In the genomic region with DNA sequence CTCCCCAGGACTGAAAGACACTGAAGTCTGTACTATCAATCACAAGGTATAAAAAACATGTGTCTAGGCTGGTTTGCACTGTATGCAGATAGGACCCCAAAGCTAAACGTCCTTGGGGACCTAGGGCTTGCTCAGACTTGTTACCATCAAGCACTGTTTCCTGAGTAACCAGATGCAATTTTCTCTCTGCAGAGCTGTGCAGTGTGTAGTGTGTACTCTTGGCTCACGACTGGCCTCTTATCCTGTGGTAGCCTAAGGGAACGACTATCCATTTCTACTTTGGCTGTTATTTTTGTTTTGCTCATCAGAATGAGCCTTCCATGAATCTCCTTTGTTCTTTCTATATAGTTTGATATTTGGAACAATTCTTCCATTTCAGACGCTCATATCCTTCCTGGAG, we compare ENCODE assay signal across 19 cellular contexts.
A peak's percentile ranks its signal among the peaks of the same experiment; 100 is the strongest.
DNase-seq lines count a peak whose midpoint lies in the region; ATAC-seq, FAIRE-seq and TF ChIP-seq lines count a peak whose summit lies in the region.
"Had no signal": no experiment of that assay in that cellular context is flagged by ENCODE, and none has a peak within 500 bp of the region (broad histone marks: within the 10 kb centered on the region; RNA-seq: fewer than 3 reads in every experiment).

No MANE protein-coding gene starts in this region.

- peak overlapping the region; percentile 15 for H3K9ac ChIP-seq in Loucy (ENCODE audit: low read depth, low read length, poor library complexity, severe bottlenecking)

- no peaks in the 10 kb centered on the region for H3K27me3 ChIP-seq in A673 (replicated peaks; ENCODE audit: insufficient read depth, low read depth, low read length, poor library complexity)
- H3K27me3 ChIP-seq in Loucy (ENCODE audit: insufficient read depth, low read length, poor library complexity, severe bottlenecking) = no peaks in the 10 kb centered on the region
- H3K27me3 ChIP-seq: neutrophil, transverse colon had no signal

- peaks cover 5% of the 10 kb centered on the region; the same call in 1 of the 2 replicates for H3F3A ChIP-seq in Loucy (ENCODE audit: low read depth)

- no peak for ATAC-seq in GM19023 (IDR thresholded peaks at IDR 0.05; ENCODE audit: unreplicated experiment)
- ATAC-seq: T-helper 17 cell had no signal

- H3K4me1 Mint-ChIP-seq in activated CD4-positive, alpha-beta memory T cell treated with anti-CD3 and anti-CD28 coated beads, Interleukin-2, amount 10 ng/mL, durations not matched to agents 7 days and 5 days = no peaks in the 10 kb centered on the region
- H3K4me1 Mint-ChIP-seq: activated naive CD4-positive, alpha-beta T cell treated with anti-CD3 and anti-CD28 coated beads, Interleukin-2, amount 50 U/mL, for 24 hours had no signal

- no peak overlapping the region for H3K27ac Mint-ChIP-seq in activated CD4-positive, alpha-beta memory T cell treated with anti-CD3 and anti-CD28 coated beads, Interleukin-2, amount 10 ng/mL, durations not matched to agents 7 days and 5 days
- H3K27ac Mint-ChIP-seq: activated naive CD4-positive, alpha-beta T cell treated with anti-CD3 and anti-CD28 coated beads, Interleukin-2, amount 50 U/mL, for 24 hours; T-helper 17 cell had no signal

- H3K36me3 ChIP-seq in A673 (ENCODE audit: insufficient read depth, low read length, poor library complexity, severe bottlenecking) = no peaks in the 10 kb centered on the region
- no peaks in the 10 kb centered on the region for H3K36me3 ChIP-seq in Loucy (ENCODE audit: insufficient read depth, low read length)
- H3K36me3 ChIP-seq: neutrophil, transverse colon had no signal

- H3K9me3 ChIP-seq in A673 (ENCODE audit: low read depth, low read length, poor library complexity, severe bottlenecking) = no peaks in the 10 kb centered on the region
- H3K9me3 ChIP-seq in Loucy (ENCODE audit: insufficient read depth, low read depth, low read length) = no peaks in the 10 kb centered on the region
- H3K9me3 ChIP-seq: neutrophil, transverse colon had no signal

- intact Hi-C loops in A673 (cut with micrococcal nuclease; ENCODE audit: unreplicated experiment) = no loop called here

- no peak for FAIRE-seq in frontal cortex (lab: Jason Lieb, UNC)

- no peak overlapping the region for H2AFZ ChIP-seq in Loucy (ENCODE audit: low read length)

- no peaks in the 10 kb centered on the region for H3K9me2 ChIP-seq in Loucy (replicated peaks; ENCODE audit: low read depth, low read length)

- H4K20me1 ChIP-seq in Loucy (ENCODE audit: insufficient read depth, low read length, poor library complexity, severe bottlenecking) = no peaks in the 10 kb centered on the region

- no peaks in the 10 kb centered on the region for H3K27me3 Mint-ChIP-seq in activated CD4-positive, alpha-beta memory T cell treated with anti-CD3 and anti-CD28 coated beads, Interleukin-2, amount 10 ng/mL, durations not matched to agents 7 days and 5 days
- H3K27me3 Mint-ChIP-seq: activated naive CD4-positive, alpha-beta T cell treated with anti-CD3 and anti-CD28 coated beads, Interleukin-2, amount 50 U/mL, for 24 hours; T-helper 17 cell had no signal

- H3K79me2 ChIP-seq in Loucy (ENCODE audit: insufficient read depth, low read length) = no peaks in the 10 kb centered on the region

- no peak for TF ChIP-seq CTCF in A673 (conservative IDR thresholded peaks at IDR 0.05; ENCODE audit: low read depth, low read length)
- TF ChIP-seq CTCF in Loucy (conservative IDR thresholded peaks at IDR 0.05; ENCODE audit: low read length) = no peak

- no TSS peak for BruUV-seq in A673 (replicated peaks; lab: Mats Ljungman, UMichigan)

- H3K4me3 ChIP-seq in A673 (ENCODE audit: low read depth, low read length, poor library complexity, severe bottlenecking) = no peak overlapping the region
- H3K4me3 ChIP-seq in Loucy (ENCODE audit: low read length, poor library complexity, severe bottlenecking) = no peak overlapping the region
- H3K4me3 ChIP-seq: transverse colon had no signal

- H3K4me3 Mint-ChIP-seq in activated CD4-positive, alpha-beta memory T cell treated with anti-CD3 and anti-CD28 coated beads, Interleukin-2, amount 10 ng/mL, durations not matched to agents 7 days and 5 days = no peak overlapping the region
- H3K4me3 Mint-ChIP-seq: activated naive CD4-positive, alpha-beta T cell treated with anti-CD3 and anti-CD28 coated beads, Interleukin-2, amount 50 U/mL, for 24 hours; T-helper 17 cell had no signal

- no peak overlapping the region for H3K4me2 ChIP-seq in Loucy (ENCODE audit: low read depth, low read length, poor library complexity, severe bottlenecking)

- POLR2A ChIA-PET in A673 (lab: Charles Lee; ENCODE audit: low non-redundant PET) = interaction anchor here (0.6 kb wide), 1 partner anchor 9 kb away, joined by 3 read pairs; no protein-coding TSS in a partner anchor
- POLR2A ChIA-PET in activated CD4-positive, alpha-beta memory T cell treated with anti-CD3 and anti-CD28 coated beads, Interleukin-2, amount 10 ng/mL, durations not matched to agents 7 days and 5 days (lab: Charles Lee) = no interaction called here

- H3K4me1 ChIP-seq in A673 (ENCODE audit: insufficient read depth, low read length, poor library complexity, severe bottlenecking) (peaks cover 8% of the 10 kb centered on the region), Loucy (ENCODE audit: insufficient read depth, low read length, poor library complexity, severe bottlenecking) (peaks cover 18% of the 10 kb centered on the region)
- H3K4me1 ChIP-seq: transverse colon had no signal

- DNase-seq in A673 (ENCODE audit: low spot score) = peak; percentile 54
- DNase-seq in NCI-H345 treated with DMSO at 0.1 percent for 48 hours (lab: John Stamatoyannopoulos, UW; ENCODE audit: unreplicated experiment) = peak; percentile 84
- DNase-seq in dermis blood vessel endothelial cell = peak; percentile 36
- no peak for DNase-seq in COR-L47 (lab: John Stamatoyannopoulos, UW)
- no peak for DNase-seq in activated CD4-positive, alpha-beta memory T cell treated with anti-CD3 and anti-CD28 coated beads, Interleukin-2, amount 10 ng/mL, durations not matched to agents 7 days and 5 days
- DNase-seq in frontal cortex (ENCODE audit: low spot score in 2 of 2) = no peak
- DNase-seq: activated CD4-positive, alpha-beta T cell treated with anti-CD3 and anti-CD28 coated beads for 4 hours; effector CD8-positive, alpha-beta T cell; foreskin fibroblast; Karpas-422; mesenchymal stem cell; NCI-H774; RPMI8226; T-helper 17 cell; transverse colon had no signal

- peak overlapping the region; percentile 19 for H3K27ac ChIP-seq in A673 (ENCODE audit: low read depth, low read length, poor library complexity, severe bottlenecking)
- H3K27ac ChIP-seq: neutrophil, transverse colon had no signal

- no peaks in the 10 kb centered on the region for H3K9me3 Mint-ChIP-seq in activated CD4-positive, alpha-beta memory T cell treated with anti-CD3 and anti-CD28 coated beads, Interleukin-2, amount 10 ng/mL, durations not matched to agents 7 days and 5 days

- no peaks in the 10 kb centered on the region for H3K36me3 Mint-ChIP-seq in activated CD4-positive, alpha-beta memory T cell treated with anti-CD3 and anti-CD28 coated beads, Interleukin-2, amount 10 ng/mL, durations not matched to agents 7 days and 5 days (ENCODE audit: low read depth)

- CTCF ChIA-PET in A673 (lab: Charles Lee) = no interaction called here
- CTCF ChIA-PET in activated CD4-positive, alpha-beta memory T cell treated with anti-CD3 and anti-CD28 coated beads, Interleukin-2, amount 10 ng/mL, durations not matched to agents 7 days and 5 days (lab: Charles Lee) = no interaction called here

Comparison
In these comparisons a context has a peak if more than half of its experiments do, and no peak if none do; other contexts are left out.
1. DNase-seq: peak in A673 (single experiment), NCI-H345 treated with DMSO at 0.1 percent for 48 hours (single experiment) and dermis blood vessel endothelial cell (single experiment); none in COR-L47 (single experiment), activated CD4-positive, alpha-beta memory T cell treated with anti-CD3 and anti-CD28 coated beads, Interleukin-2, amount 10 ng/mL, durations not matched to agents 7 days and 5 days (single experiment) and frontal cortex (0 of 2).